8 cellular contexts compared by ENCODE assay signal in the genomic region with DNA sequence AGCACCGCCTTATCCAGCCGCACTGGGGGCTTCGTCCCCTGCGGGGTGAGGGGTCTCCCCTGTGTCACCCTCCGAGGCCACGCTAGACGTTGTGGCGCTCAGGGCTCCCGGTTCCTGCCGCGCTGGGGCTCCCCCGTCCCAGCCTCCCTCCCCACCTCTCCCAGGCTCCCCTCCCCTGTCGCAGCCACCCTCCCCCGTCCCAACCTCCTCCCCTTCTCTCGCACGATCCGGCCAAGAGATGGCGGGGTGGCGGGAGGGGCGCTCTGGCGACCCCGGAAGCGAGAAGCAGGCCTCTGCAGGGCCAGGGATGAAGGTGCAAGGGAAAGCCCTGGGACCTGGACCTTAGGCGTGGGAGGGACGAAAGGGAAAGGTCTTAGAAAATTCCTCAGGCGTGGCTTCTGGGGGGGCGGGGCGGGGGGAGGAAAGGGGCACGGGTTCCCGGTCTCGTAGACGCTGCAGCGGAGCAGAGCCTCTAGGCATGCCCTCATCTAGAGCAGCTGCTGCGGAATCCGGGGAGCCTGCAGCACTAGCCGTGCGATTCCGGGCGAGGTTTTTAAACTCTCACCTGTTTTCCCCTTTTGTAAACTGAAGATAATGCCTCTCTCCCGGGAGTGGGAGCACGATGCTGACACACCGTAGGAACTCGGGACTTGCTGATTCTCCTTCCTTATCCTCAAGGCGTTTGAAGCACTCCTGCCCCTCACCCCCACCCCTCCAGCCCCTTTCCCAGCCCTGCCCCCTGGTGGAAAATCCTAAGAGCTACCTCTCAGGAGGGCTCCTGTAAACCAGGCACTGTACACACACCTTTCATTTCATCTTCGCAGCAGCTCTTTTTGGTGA. TPM values are rescaled to one million over a fixed set of nuclear protein-coding genes. Genes with fewer than 3 reads are reported as not detected.
A peak's percentile ranks its signal among the peaks of the same experiment; 100 is the strongest.
DNase-seq lines count a peak whose midpoint lies in the region; ATAC-seq and TF ChIP-seq lines count a peak whose summit lies in the region.

No MANE protein-coding gene starts in this region.

- H3K4me2 ChIP-seq in mammary epithelial cell (ENCODE audit: insufficient read depth, low read depth, low read length) = peak overlapping the region; percentile 89

- peak; percentile 59 for DNase-seq in COR-L47 (lab: John Stamatoyannopoulos, UW)
- peak; percentile 79 for DNase-seq in SW480 (ENCODE audit: low spot score)
- DNase-seq in mammary epithelial cell = peak; percentile 62
- DNase-seq in stimulated activated CD4-positive, alpha-beta T cell treated with anti-CD3 and anti-CD28 coated beads, Interleukin-4, amount 100 ng/mL, for 48 hours (ENCODE audit: low read depth in 2 of 2) = peak; percentile 38

- no peak overlapping the region for H3K27ac Mint-ChIP-seq in IgD-negative memory B cell

- intact Hi-C loops in mammary epithelial cell (cut with micrococcal nuclease) = loop anchor here (1.0 kb wide), 1 partner anchor 15 kb away; no protein-coding TSS in a partner anchor

- H3K4me3 Mint-ChIP-seq in IgD-negative memory B cell = peak overlapping the region; percentile 59 to 90 (median 82)

- peak; percentile 47 to 60 for TF ChIP-seq CTCF in mammary epithelial cell (conservative IDR thresholded peaks at IDR 0.05 in 1 of 2, IDR thresholded peaks at IDR 0.05 in 1 of 2; ENCODE audit: extremely low read depth in 1 of 2, insufficient read depth in 1 of 2, low read depth in 1 of 2, low read length in 2 of 2)

- peaks cover 0 to 3% (median 0%) of the 10 kb centered on the region in 3 donors for H3K9me3 Mint-ChIP-seq in IgD-negative memory B cell

- ATAC-seq in GM19468 (IDR thresholded peaks at IDR 0.05; ENCODE audit: extremely low read depth, unreplicated experiment) (peak; percentile 38), HG03280 (IDR thresholded peaks at IDR 0.05; ENCODE audit: unreplicated experiment) (no peak)

- 42% methylated on average over 2 of the region's 45 CpGs for WGBS in mammary epithelial cell (ENCODE audit: low coverage, missing lambda C conversion rate)

- peaks cover 68% of the 10 kb centered on the region for H3K4me1 ChIP-seq in mammary epithelial cell (ENCODE audit: insufficient read depth, low read length)

- dilution Hi-C loops in mammary epithelial cell (cut with HindIII; ENCODE audit: low sequenced_read_pairs) = no loop called here

- no peaks in the 10 kb centered on the region for H3K36me3 Mint-ChIP-seq in IgD-negative memory B cell

- no peaks in the 10 kb centered on the region for H3K79me2 ChIP-seq in mammary epithelial cell (ENCODE audit: insufficient read depth, low read length)

- H3K27me3 ChIP-seq in mammary epithelial cell (ENCODE audit: insufficient read depth, low read length) = no peaks in the 10 kb centered on the region
- H3K27me3 ChIP-seq in layer of hippocampus (ENCODE audit: control insufficient read depth, insufficient read depth, low read length) = no peaks in the 10 kb centered on the region

- H2AFZ ChIP-seq in mammary epithelial cell (ENCODE audit: low read depth, low read length) = peak overlapping the region; percentile 79

- peak overlapping the region; percentile 52 for H3K9ac ChIP-seq in mammary epithelial cell (ENCODE audit: insufficient read depth, low read length)

- BruUV-seq in mammary epithelial cell (replicated peaks; lab: Mats Ljungman, UMichigan) = no TSS peak

- H4K20me1 ChIP-seq in mammary epithelial cell (ENCODE audit: insufficient read depth, low read length) = no peaks in the 10 kb centered on the region

- peaks cover 74% of the 10 kb centered on the region for H3K27me3 Mint-ChIP-seq in IgD-negative memory B cell

- H3K27ac ChIP-seq in mammary epithelial cell (ENCODE audit: insufficient read depth, low read depth, low read length) (no peak overlapping the region), layer of hippocampus (ENCODE audit: low read depth, low read length) (peak overlapping the region; percentile 68)

- peaks cover 4% of the 10 kb centered on the region for H3K36me3 ChIP-seq in mammary epithelial cell (ENCODE audit: insufficient read depth, low read length)

- H3K4me3 ChIP-seq in mammary epithelial cell (replicated peaks in 1 of 3; ENCODE audit: insufficient read depth in 1 of 3, low read depth in 2 of 3, low read length in 3 of 3) = peak overlapping the region; percentile 33 to 60 (median 55)

- H3K9me3 ChIP-seq in mammary epithelial cell (replicated peaks; ENCODE audit: insufficient read depth, low read length) = no peaks in the 10 kb centered on the region

- CTCF ChIA-PET in mammary epithelial cell (lab: Charles Lee; ENCODE audit: low non-redundant PET) = interaction anchor here (0.6 to 1.3 kb wide), 6 partner anchors 9 to 118 kb away, joined by 3 to 15 read pairs (median 10); a partner anchor contains a TSS

- in situ Hi-C loops in mammary epithelial cell (cut with MboI; ENCODE audit: low sequenced_read_pairs in 2 of 2) = no loop called here

- peaks cover 11 to 20% (median 15%) of the 10 kb centered on the region in 3 donors for H3K4me1 Mint-ChIP-seq in IgD-negative memory B cell

RNA-seq across cellular contexts. Expression of a gene that starts 14.4 kb away (rescaled TPM):
- polyA plus RNA-seq in IgD-negative memory B cell = not detected
- 10 to 100 TPM in 1 of 2 donors, 1 to 10 TPM in 1; 1.2 to 63.7 TPM for total RNA-seq in mammary epithelial cell
- 1.7 TPM for polyA plus RNA-seq in mammary epithelial cell
- polyA minus RNA-seq in mammary epithelial cell = 1.1 TPM

RNA-seq across cellular contexts. Expression of a gene that starts 37.1 kb away (rescaled TPM):
- polyA plus RNA-seq in IgD-negative memory B cell = not detected
- 10 to 100 TPM in 1 of 2 donors, 1 to 10 TPM in 1; 8.2 to 12.0 TPM for total RNA-seq in mammary epithelial cell
- 1.3 TPM for polyA plus RNA-seq in mammary epithelial cell
- not detected for polyA minus RNA-seq in mammary epithelial cell

RNA-seq across cellular contexts. Expression of a gene that starts 38.5 kb away (rescaled TPM):
- 0.30 TPM for polyA plus RNA-seq in IgD-negative memory B cell
- not detected for total RNA-seq in mammary epithelial cell
- polyA plus RNA-seq in mammary epithelial cell = 0.06 TPM
- polyA minus RNA-seq in mammary epithelial cell = not detected
